ENCODE assay signal across 17 cellular contexts in the genomic region with DNA sequence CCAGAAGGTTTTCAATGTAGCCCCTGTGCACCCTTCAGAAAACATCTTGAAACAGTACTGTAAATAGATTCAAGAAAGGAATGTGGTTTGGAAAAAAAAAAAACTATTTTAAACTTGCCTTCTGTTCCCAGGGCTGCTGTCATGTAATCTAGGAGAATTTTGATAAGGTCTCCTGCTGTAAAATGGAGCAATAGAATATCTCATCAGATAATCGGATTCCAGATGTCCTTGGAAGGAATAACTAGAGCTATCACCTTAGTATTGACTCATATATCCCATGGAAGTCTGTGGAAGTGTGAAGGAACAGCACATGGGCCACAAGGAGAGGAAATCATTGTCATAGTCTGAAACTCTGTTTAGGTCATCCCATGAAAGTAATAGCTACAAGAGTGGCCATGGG. TPM values are rescaled to one million over a fixed set of nuclear protein-coding genes. Genes with fewer than 3 reads are reported as not detected.
DNase-seq lines count a peak whose midpoint lies in the region; ATAC-seq and TF ChIP-seq lines count a peak whose summit lies in the region.
"Had no signal": no experiment of that assay in that cellular context is flagged by ENCODE, and none has a peak within 500 bp of the region (broad histone marks: within the 10 kb centered on the region; RNA-seq: fewer than 3 reads in every experiment).

No MANE protein-coding gene starts in this region.

- CTCF ChIA-PET in T-cell (lab: Charles Lee): interaction anchor here in 1 of 2 donors (0.6 kb wide), 1 partner anchor 214 kb away, joined by 4 read pairs; no protein-coding TSS in a partner anchor

- no peaks in the 10 kb centered on the region for H3K79me1 ChIP-seq in trophoblast cell (ENCODE audit: low read length)

- peaks cover 2% of the 10 kb centered on the region for H3K36me3 ChIP-seq in adipocyte (ENCODE audit: control insufficient read depth, insufficient read depth, low read length, severe bottlenecking)
- H3K36me3 ChIP-seq in trophoblast cell (ENCODE audit: control insufficient read depth in 1 of 2, insufficient read depth in 2 of 2, low read length in 2 of 2): peaks cover 2 to 3% of the 10 kb centered on the region in 2 experiments
- H3K36me3 ChIP-seq in HAP-1 (replicated peaks): peaks cover 7% of the 10 kb centered on the region; the same call in 1 of the 2 replicates
- H3K36me3 ChIP-seq: MG63 had no signal

- no peak overlapping the region for H3K14ac ChIP-seq in trophoblast cell (ENCODE audit: low read length)

- no peak overlapping the region for H3K27ac ChIP-seq in trophoblast cell (ENCODE audit: low read depth, low read length)
- H3K27ac ChIP-seq: C4-2B, KMS-11 had no signal

- H2BK12ac ChIP-seq in trophoblast cell (ENCODE audit: low read length): no peak overlapping the region

- H3K4me3 ChIP-seq in adipocyte (ENCODE audit: low read length): no peak overlapping the region
- no peak overlapping the region for H3K4me3 ChIP-seq in fibroblast of the aortic adventitia (ENCODE audit: low read depth, low read length)
- no peak overlapping the region for H3K4me3 ChIP-seq in trophoblast cell (ENCODE audit: low read depth, low read length)
- H3K4me3 ChIP-seq in HAP-1: no peak overlapping the region
- H3K4me3 ChIP-seq: MG63 had no signal

- H3K23ac ChIP-seq in trophoblast cell (ENCODE audit: low read length): no peak overlapping the region

- no peak overlapping the region for H4K91ac ChIP-seq in trophoblast cell (ENCODE audit: low read depth, low read length)

- H4K12ac ChIP-seq in trophoblast cell (ENCODE audit: low read depth, low read length): no peak overlapping the region

- H2BK5ac ChIP-seq in trophoblast cell (ENCODE audit: low read depth, low read length, poor library complexity): no peak overlapping the region

- H3K18ac ChIP-seq in trophoblast cell (ENCODE audit: low read length): no peak overlapping the region

- no peak overlapping the region for H3K27ac Mint-ChIP-seq in T-cell

- DNase-seq in NCI-H2171 treated with DMSO at 0.1 percent for 48 hours (lab: John Stamatoyannopoulos, UW) (peak; percentile 21), NCI-H2171 (lab: John Stamatoyannopoulos, UW) (no peak), adipocyte (ENCODE audit: low read depth) (peak; percentile 39), fibroblast of the aortic adventitia (ENCODE audit: low read depth) (peak; percentile 43), trophoblast cell (peak; percentile 39 to 96), HAP-1 (ENCODE audit: low spot score in 2 of 2) (no peak), T-cell (no peak)
- DNase-seq: 8988T, DMS53, MG63, NCI-H1092 treated with DMSO at 0.1 percent for 48 hours, NCI-H1694 treated with DMSO at 0.1 percent for 48 hours, NCI-H510A, SIG-M5 had no signal

- no peak overlapping the region for H3K4ac ChIP-seq in trophoblast cell (ENCODE audit: low read depth, low read length)

- ATAC-seq in HG03521 (IDR thresholded peaks at IDR 0.05; ENCODE audit: unreplicated experiment) (no peak), T-cell (replicated peaks in 1 of 4) (no peak)

- H3K4me2 ChIP-seq in trophoblast cell (ENCODE audit: low read length): no peak overlapping the region
- H3K4me2 ChIP-seq: KMS-11 had no signal

- H3K27me3 Mint-ChIP-seq in T-cell: no peaks in the 10 kb centered on the region

- H2AFZ ChIP-seq in trophoblast cell (ENCODE audit: insufficient read depth, low read length, poor library complexity): no peak overlapping the region

- in situ Hi-C loops in HAP-1 (cut with MboI; ENCODE audit: low sequenced_read_pairs): no loop called here

- no peaks in the 10 kb centered on the region for H3K9me3 Mint-ChIP-seq in T-cell

- no peak overlapping the region for H2BK120ac ChIP-seq in trophoblast cell (ENCODE audit: insufficient read depth, low read length, poor library complexity)

- no peaks in the 10 kb centered on the region for H3K79me2 ChIP-seq in trophoblast cell (ENCODE audit: control insufficient read depth, insufficient read depth, low read length, poor library complexity)

- H2AK5ac ChIP-seq in trophoblast cell (ENCODE audit: low read length): no peak overlapping the region

- H4K8ac ChIP-seq in trophoblast cell (ENCODE audit: low read depth, low read length): no peak overlapping the region

- WGBS in trophoblast cell (ENCODE audit: extremely low coverage, insufficient coverage, insufficient read length): no CpG with 5 or more reads among the region's 1 CpG

- H3K27me3 ChIP-seq in adipocyte (replicated peaks; ENCODE audit: control insufficient read depth, insufficient read depth, low read length): no peaks in the 10 kb centered on the region
- H3K27me3 ChIP-seq in trophoblast cell (ENCODE audit: insufficient read depth, low read length): no peaks in the 10 kb centered on the region
- no peaks in the 10 kb centered on the region for H3K27me3 ChIP-seq in HAP-1 (ENCODE audit: low read depth)
- H3K27me3 ChIP-seq: MG63 had no signal

- no peak for TF ChIP-seq CTCF in fibroblast of the aortic adventitia (IDR thresholded peaks at IDR 0.05; ENCODE audit: insufficient read depth, low read length)

- peaks cover 7% of the 10 kb centered on the region for H3K4me1 ChIP-seq in adipocyte (ENCODE audit: control insufficient read depth, insufficient read depth, low read length)
- H3K4me1 ChIP-seq in trophoblast cell (ENCODE audit: control insufficient read depth in 1 of 2, insufficient read depth in 2 of 2, low read length in 2 of 2): no peaks in the 10 kb centered on the region
- H3K4me1 ChIP-seq in HAP-1: peaks cover 21% of the 10 kb centered on the region

- POLR2A ChIA-PET in T-cell (lab: Charles Lee): no interaction called here

- H3K36me3 Mint-ChIP-seq in T-cell: peaks cover 36% of the 10 kb centered on the region

- no peak overlapping the region for H3K4me3 Mint-ChIP-seq in T-cell

- H3K9ac ChIP-seq in adipocyte (ENCODE audit: low read length) (no peak overlapping the region), trophoblast cell (ENCODE audit: low read length) (no peak overlapping the region)
- H3K9ac ChIP-seq: KMS-11 had no signal

- H3K4me1 Mint-ChIP-seq in T-cell: peaks cover 0 to 2% (median 0%) of the 10 kb centered on the region in 3 donors

- no peaks in the 10 kb centered on the region for H3K9me3 ChIP-seq in adipocyte (ENCODE audit: control insufficient read depth, low read length)
- no peaks in the 10 kb centered on the region for H3K9me3 ChIP-seq in trophoblast cell (ENCODE audit: insufficient read depth, low read depth, low read length)
- H3K9me3 ChIP-seq in HAP-1: no peaks in the 10 kb centered on the region
- H3K9me3 ChIP-seq: MG63 had no signal

RNA-seq across cellular contexts. Expression of gene B3GNT2, which starts 58.5 kb away (rescaled TPM):
- total RNA-seq in fibroblast of the aortic adventitia (ENCODE audit: low replicate concordance): 14.1 and 14.2 TPM in 2 replicates
- polyA plus RNA-seq in trophoblast cell (2013): 24.8 and 26.0 TPM in 2 replicates
- total RNA-seq in T-cell: 10 to 100 TPM; 20.9 to 47.3 (median 22.4) TPM

Comparison
In these comparisons a context has a peak if more than half of its experiments do, and no peak if none do; other contexts are left out.
1. DNase-seq: peak in NCI-H2171 treated with DMSO at 0.1 percent for 48 hours (single experiment), adipocyte (single experiment), fibroblast of the aortic adventitia (single experiment) and trophoblast cell (2 of 2); none in NCI-H2171 (single experiment), HAP-1 (0 of 2) and T-cell (0 of 34).